ENCODE assay signal across 16 cellular contexts in genomic region chr17:55580596-55581133, GRCh38.
DNase-seq lines count a peak whose midpoint lies in the region; ATAC-seq and TF ChIP-seq lines count a peak whose summit lies in the region.
"Had no signal": no experiment of that assay in that cellular context is flagged by ENCODE, and none has a peak within 500 bp of the region (broad histone marks: within the 10 kb centered on the region; RNA-seq: fewer than 3 reads in every experiment).

No MANE protein-coding gene starts in this region.

- H3K27ac Mint-ChIP-seq in activated CD8-positive, alpha-beta T cell treated with anti-CD3 and anti-CD28 coated beads, Interleukin-2, amount 10 ng/mL, durations not matched to agents 7 days and 5 days: no peak overlapping the region
- H3K27ac Mint-ChIP-seq: CD14-positive monocyte, endodermal cell, neural progenitor cell had no signal

- H3K4me1 Mint-ChIP-seq in activated CD8-positive, alpha-beta T cell treated with anti-CD3 and anti-CD28 coated beads, Interleukin-2, amount 10 ng/mL, durations not matched to agents 7 days and 5 days (ENCODE audit: low read depth): peaks cover 3% of the 10 kb centered on the region
- H3K4me1 Mint-ChIP-seq: endodermal cell, neural progenitor cell had no signal

- peaks cover 7% of the 10 kb centered on the region for H3K27me3 Mint-ChIP-seq in activated CD8-positive, alpha-beta T cell treated with anti-CD3 and anti-CD28 coated beads, Interleukin-2, amount 10 ng/mL, durations not matched to agents 7 days and 5 days (ENCODE audit: low read depth)

- H3K36me3 ChIP-seq in left lung: no peaks in the 10 kb centered on the region
- H3K36me3 ChIP-seq: neural progenitor cell, vagina had no signal

- no peaks in the 10 kb centered on the region for H3K36me3 Mint-ChIP-seq in activated CD8-positive, alpha-beta T cell treated with anti-CD3 and anti-CD28 coated beads, Interleukin-2, amount 10 ng/mL, durations not matched to agents 7 days and 5 days (ENCODE audit: low read depth)
- H3K36me3 Mint-ChIP-seq: neural progenitor cell had no signal

- DNase-seq in activated gamma-delta T cell treated with Interleukin-2 at 50 U/mL for 16 hours (no peak), amniotic stem cell (lab: John Stamatoyannopoulos, UW) (no peak), left lung (no peak)
- no peak for DNase-seq in activated CD8-positive, alpha-beta T cell treated with anti-CD3 and anti-CD28 coated beads, Interleukin-2, amount 10 ng/mL, durations not matched to agents 7 days and 5 days
- DNase-seq: endodermal cell, HCEC 1CT, IMR-90, NCI-H2081 treated with DMSO at 0.1 percent for 48 hours, T1000 had no signal

- peak; percentile 37 for ATAC-seq in GM18505 (IDR thresholded peaks at IDR 0.05; ENCODE audit: unreplicated experiment)
- ATAC-seq in GM19397 (IDR thresholded peaks at IDR 0.05; ENCODE audit: unreplicated experiment): peak; percentile 37
- peak; percentile 60 for ATAC-seq in HG02885 (IDR thresholded peaks at IDR 0.05; ENCODE audit: poor library complexity, unreplicated experiment)
- ATAC-seq in HG03571 (IDR thresholded peaks at IDR 0.05; ENCODE audit: unreplicated experiment): peak; percentile 42
- no peak for ATAC-seq in left lung
- ATAC-seq in activated CD8-positive, alpha-beta T cell treated with anti-CD3 and anti-CD28 coated beads, Interleukin-2, amount 10 ng/mL, durations not matched to agents 7 days and 5 days: no peak

- no peaks in the 10 kb centered on the region for H3K9me3 ChIP-seq in left lung
- H3K9me3 ChIP-seq: vagina had no signal

- no peak for TF ChIP-seq CTCF in left lung (IDR thresholded peaks at IDR 0.05)

- CTCF ChIA-PET in activated CD8-positive, alpha-beta T cell treated with anti-CD3 and anti-CD28 coated beads, Interleukin-2, amount 10 ng/mL, durations not matched to agents 7 days and 5 days (lab: Charles Lee): no interaction called here

- H3K4me3 Mint-ChIP-seq in activated CD8-positive, alpha-beta T cell treated with anti-CD3 and anti-CD28 coated beads, Interleukin-2, amount 10 ng/mL, durations not matched to agents 7 days and 5 days: no peak overlapping the region
- H3K4me3 Mint-ChIP-seq: CD14-positive monocyte, endodermal cell, neural progenitor cell had no signal

- H3K4me3 ChIP-seq in left lung: no peak overlapping the region
- H3K4me3 ChIP-seq: neural progenitor cell, vagina had no signal

- TF ChIP-seq POLR2A in GM18505 (IDR thresholded peaks at IDR 0.05; ENCODE audit: borderline replicate concordance, extremely low read depth, insufficient read depth, insufficient read length): no peak

- intact Hi-C loops in left lung (cut with DNase I): no loop called here

- peaks cover 10 to 50% of the 10 kb centered on the region in 2 donors for H3K4me1 ChIP-seq in left lung
- H3K4me1 ChIP-seq: neural progenitor cell had no signal

- no peaks in the 10 kb centered on the region for H3K27me3 ChIP-seq in left lung
- H3K27me3 ChIP-seq: neural progenitor cell, vagina had no signal

- no peak overlapping the region for H3K27ac ChIP-seq in left lung
- H3K27ac ChIP-seq: neural progenitor cell, vagina had no signal

- H3K9me3 Mint-ChIP-seq in activated CD8-positive, alpha-beta T cell treated with anti-CD3 and anti-CD28 coated beads, Interleukin-2, amount 10 ng/mL, durations not matched to agents 7 days and 5 days (ENCODE audit: insufficient read depth): no peaks in the 10 kb centered on the region
- H3K9me3 Mint-ChIP-seq: endodermal cell, neural progenitor cell had no signal

- POLR2A ChIA-PET in activated CD8-positive, alpha-beta T cell treated with anti-CD3 and anti-CD28 coated beads, Interleukin-2, amount 10 ng/mL, durations not matched to agents 7 days and 5 days (lab: Charles Lee): no interaction called here

Comparison
In these comparisons a context has a peak if more than half of its experiments do, and no peak if none do; other contexts are left out.
1. ATAC-seq: peak in GM18505 (single experiment), GM19397 (single experiment), HG02885 (single experiment) and HG03571 (single experiment); none in left lung (single experiment) and activated CD8-positive, alpha-beta T cell treated with anti-CD3 and anti-CD28 coated beads, Interleukin-2, amount 10 ng/mL, durations not matched to agents 7 days and 5 days (single experiment).